Comparison of ENCODE assay signal across 9 cellular contexts in genomic region chr21:27086630-27087029, GRCh38.
"Had no signal": no experiment of that assay in that cellular context is flagged by ENCODE, and none has a peak within 500 bp of the region (broad histone marks: within the 10 kb centered on the region; RNA-seq: fewer than 3 reads in every experiment).

No MANE protein-coding gene starts in this region.

- H3K4me3 ChIP-seq: GM23338 had no signal

- H3K4me1 Mint-ChIP-seq: GM23338, H9 had no signal

- H2AFZ ChIP-seq: GM23338 had no signal

- H3K27me3 Mint-ChIP-seq: IgD-negative memory B cell had no signal

- H3K9me3 Mint-ChIP-seq: GM23338, HFFc6 had no signal

- H3K27ac Mint-ChIP-seq: GM23338, H9, HFFc6, IgD-negative memory B cell had no signal

- H3K4me2 ChIP-seq: GM23338 had no signal

- H3K4me3 Mint-ChIP-seq: GM23338, H9, HFFc6, IgD-negative memory B cell had no signal

- H3K36me3 Mint-ChIP-seq: IgD-negative memory B cell had no signal

- FAIRE-seq: H1, H54, HTR-8/SVneo had no signal

- DNase-seq: H9, HCEC 1CT, HFFc6, KBM-7 had no signal

- ATAC-seq: GM23338 had no signal
